ENCODE assay signal across 8 cellular contexts in the genomic region with DNA sequence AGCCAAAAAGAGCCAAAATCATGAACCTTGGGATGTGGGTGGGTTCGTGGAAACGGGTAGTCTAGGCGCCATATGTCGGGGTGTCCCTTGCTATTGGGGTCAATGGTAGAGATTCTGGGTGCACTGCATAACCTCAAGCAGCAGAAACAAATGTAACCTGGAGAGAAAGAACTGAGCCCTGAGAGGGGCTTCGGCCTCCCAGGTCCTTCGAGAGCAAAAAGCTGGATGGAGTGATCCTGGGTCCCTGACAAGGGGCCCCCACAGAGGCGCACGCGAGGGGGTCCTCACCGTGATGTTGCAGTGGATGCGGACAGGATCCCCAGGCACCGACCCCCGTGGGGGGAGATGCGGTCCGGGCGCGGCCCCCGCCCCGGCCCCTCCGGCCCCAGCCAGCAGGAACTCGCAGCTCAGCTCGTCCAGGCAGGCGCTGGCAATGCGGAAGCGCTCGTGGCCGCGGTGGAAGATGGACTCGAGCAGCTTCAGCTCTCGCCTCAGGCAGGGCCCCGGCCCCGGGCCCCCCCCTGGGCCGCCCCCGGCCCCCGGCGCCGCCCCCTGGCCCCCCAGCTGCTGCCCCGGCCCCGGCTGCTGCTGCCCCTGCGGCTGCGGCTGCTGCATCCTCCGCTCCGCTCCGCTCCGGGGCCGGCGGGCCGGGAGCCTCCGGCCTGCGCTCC. TPM values are rescaled to one million over a fixed set of nuclear protein-coding genes. Genes with fewer than 3 reads are reported as not detected.
DNase-seq lines count a peak whose midpoint lies in the region; ATAC-seq and TF ChIP-seq lines count a peak whose summit lies in the region.

No MANE protein-coding gene starts in this region.

- H3K4me3 ChIP-seq in choroid plexus epithelial cell (ENCODE audit: low read depth, low read length) (peak overlapping the region; percentile 80), right lobe of liver (peak overlapping the region; percentile 81 to 97 (median 95))

- TF ChIP-seq POLR2A in GM18526 (IDR thresholded peaks at IDR 0.05; ENCODE audit: extremely low read depth, insufficient read length) (peak; percentile 35), right lobe of liver (IDR thresholded peaks at IDR 0.05) (no peak)

- H3K27ac ChIP-seq in right lobe of liver = peak overlapping the region; percentile 72 to 88 (median 81)

- 0% methylated on average over 6 of the region's 50 CpGs for WGBS in right lobe of liver (ENCODE audit: insufficient coverage, low coverage, low lambda C conversion rate, missing lambda C conversion rate)

- peak; percentile 18 for ATAC-seq in HG03025 (IDR thresholded peaks at IDR 0.05; ENCODE audit: low FRiP score, unreplicated experiment)
- ATAC-seq in right lobe of liver = no peak

- no peaks in the 10 kb centered on the region for H3K9me3 ChIP-seq in right lobe of liver

- no peaks in the 10 kb centered on the region for H3K27me3 ChIP-seq in right lobe of liver

- intact Hi-C loops in right lobe of liver (cut with DNase I) = loop anchor here in 1 of 2 donors (10.0 kb wide), 1 partner anchor 83 kb away; no protein-coding TSS in a partner anchor

- DNase-seq in T-helper 22 cell (ENCODE audit: low read depth) (peak; percentile 24), choroid plexus epithelial cell (ENCODE audit: low read depth) (peak; percentile 35), right lobe of liver (peak; percentile 63 to 80 (median 66)), superior temporal gyrus (ENCODE audit: extremely low spot score) (no peak), SIG-M5 (lab: John Stamatoyannopoulos, UW) (no peak)
- DNase-seq in stimulated activated naive CD4-positive, alpha-beta T cell (lab: John Stamatoyannopoulos, UW) = peak in 5 of 6 experiments; percentile 32 to 51 (median 41)

- no peak for TF ChIP-seq CTCF in choroid plexus epithelial cell (conservative IDR thresholded peaks at IDR 0.05; ENCODE audit: low read depth, low read length)
- no peak for TF ChIP-seq CTCF in right lobe of liver (IDR thresholded peaks at IDR 0.05)

- peaks cover 0 to 27% (median 21%) of the 10 kb centered on the region in 4 donors for H3K36me3 ChIP-seq in right lobe of liver

- H3K4me1 ChIP-seq in right lobe of liver = peaks cover 0 to 13% (median 3%) of the 10 kb centered on the region in 4 donors

RNA-seq across cellular contexts. Expression of a gene that starts 0.4 kb away (rescaled TPM):
- 10 to 100 TPM; 23.6 to 48.6 (median 33.1) TPM for total RNA-seq in right lobe of liver

RNA-seq across cellular contexts. Expression of a gene that starts 9.5 kb away (rescaled TPM):
- under 1 TPM in 1 of 6 experiments, not detected in 5; 0.07 TPM for total RNA-seq in right lobe of liver

RNA-seq across cellular contexts. Expression of a gene that starts 49.9 kb away (rescaled TPM):
- total RNA-seq in right lobe of liver = 100 to 1,000 TPM in 1 of 6 experiments, 10 to 100 TPM in 5; 69.9 to 105 (median 78.7) TPM

RNA-seq across cellular contexts. Expression of a gene that starts 55.9 kb away (rescaled TPM):
- 1 to 10 TPM; 4.0 to 5.6 (median 4.7) TPM for total RNA-seq in right lobe of liver

RNA-seq across cellular contexts. Expression of a gene that starts 56.1 kb away (rescaled TPM):
- 1 to 10 TPM in 5 of 6 experiments, under 1 TPM in 1; 0.92 to 2.2 (median 1.4) TPM for total RNA-seq in right lobe of liver

Comparison
In these comparisons a context has a peak if more than half of its experiments do, and no peak if none do; other contexts are left out.
1. DNase-seq: peak in T-helper 22 cell (single experiment), choroid plexus epithelial cell (single experiment), right lobe of liver (3 of 3) and stimulated activated naive CD4-positive, alpha-beta T cell (5 of 6); none in superior temporal gyrus (single experiment) and SIG-M5 (single experiment).